Comparison of ENCODE assay signal across 2 cellular contexts in genomic region chr11:64288353-64288750, GRCh38.
A peak's percentile ranks its signal among the peaks of the same experiment; 100 is the strongest.
TF ChIP-seq lines count a peak whose summit lies in the region.

No MANE protein-coding gene starts in this region.

TF ChIP-seq in WTC11, 78 proteins besides CTCF, POLR2A, EP300 and RAD21:
- TF ChIP-seq, protein P1, sequence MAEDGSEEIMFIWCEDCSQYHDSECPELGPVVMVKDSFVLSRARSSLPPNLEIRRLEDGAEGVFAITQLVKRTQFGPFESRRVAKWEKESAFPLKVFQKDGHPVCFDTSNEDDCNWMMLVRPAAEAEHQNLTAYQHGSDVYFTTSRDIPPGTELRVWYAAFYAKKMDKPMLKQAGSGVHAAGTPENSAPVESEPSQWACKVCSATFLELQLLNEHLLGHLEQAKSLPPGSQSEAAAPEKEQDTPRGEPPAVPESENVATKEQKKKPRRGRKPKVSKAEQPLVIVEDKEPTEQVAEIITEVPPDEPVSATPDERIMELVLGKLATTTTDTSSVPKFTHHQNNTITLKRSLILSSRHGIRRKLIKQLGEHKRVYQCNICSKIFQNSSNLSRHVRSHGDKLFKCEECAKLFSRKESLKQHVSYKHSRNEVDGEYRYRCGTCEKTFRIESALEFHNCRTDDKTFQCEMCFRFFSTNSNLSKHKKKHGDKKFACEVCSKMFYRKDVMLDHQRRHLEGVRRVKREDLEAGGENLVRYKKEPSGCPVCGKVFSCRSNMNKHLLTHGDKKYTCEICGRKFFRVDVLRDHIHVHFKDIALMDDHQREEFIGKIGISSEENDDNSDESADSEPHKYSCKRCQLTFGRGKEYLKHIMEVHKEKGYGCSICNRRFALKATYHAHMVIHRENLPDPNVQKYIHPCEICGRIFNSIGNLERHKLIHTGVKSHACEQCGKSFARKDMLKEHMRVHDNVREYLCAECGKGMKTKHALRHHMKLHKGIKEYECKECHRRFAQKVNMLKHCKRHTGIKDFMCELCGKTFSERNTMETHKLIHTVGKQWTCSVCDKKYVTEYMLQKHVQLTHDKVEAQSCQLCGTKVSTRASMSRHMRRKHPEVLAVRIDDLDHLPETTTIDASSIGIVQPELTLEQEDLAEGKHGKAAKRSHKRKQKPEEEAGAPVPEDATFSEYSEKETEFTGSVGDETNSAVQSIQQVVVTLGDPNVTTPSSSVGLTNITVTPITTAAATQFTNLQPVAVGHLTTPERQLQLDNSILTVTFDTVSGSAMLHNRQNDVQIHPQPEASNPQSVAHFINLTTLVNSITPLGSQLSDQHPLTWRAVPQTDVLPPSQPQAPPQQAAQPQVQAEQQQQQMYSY (CRISPR knock-in tag; IDR thresholded peaks at IDR 0.05), result peak; percentile 18; the same call in 1 of the 2 replicates
- TF ChIP-seq, protein P2, sequence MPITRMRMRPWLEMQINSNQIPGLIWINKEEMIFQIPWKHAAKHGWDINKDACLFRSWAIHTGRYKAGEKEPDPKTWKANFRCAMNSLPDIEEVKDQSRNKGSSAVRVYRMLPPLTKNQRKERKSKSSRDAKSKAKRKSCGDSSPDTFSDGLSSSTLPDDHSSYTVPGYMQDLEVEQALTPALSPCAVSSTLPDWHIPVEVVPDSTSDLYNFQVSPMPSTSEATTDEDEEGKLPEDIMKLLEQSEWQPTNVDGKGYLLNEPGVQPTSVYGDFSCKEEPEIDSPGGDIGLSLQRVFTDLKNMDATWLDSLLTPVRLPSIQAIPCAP (CRISPR knock-in tag; IDR thresholded peaks at IDR 0.05), result no peak

TF ChIP-seq in neural cell, 6 proteins besides CTCF, POLR2A, EP300 and RAD21 (continued from another document):
- TF ChIP-seq MXI1 (conservative IDR thresholded peaks at IDR 0.05; ENCODE audit: poor library complexity, severe bottlenecking), result no peak
- TF ChIP-seq EZH2 (IDR thresholded peaks at IDR 0.05; ENCODE audit: borderline replicate concordance, insufficient read depth, low read length, poor library complexity, severe bottlenecking), result no peak
